27 cellular contexts compared by ENCODE assay signal in genomic region chr13:84049442-84049841, GRCh38.
"Had no signal": no experiment of that assay in that cellular context is flagged by ENCODE, and none has a peak within 500 bp of the region (broad histone marks: within the 10 kb centered on the region; RNA-seq: fewer than 3 reads in every experiment).

No MANE protein-coding gene starts in this region.

- ATAC-seq: effector memory CD8-positive, alpha-beta T cell; esophagus mucosa; gastrocnemius medialis; heart right ventricle; left cardiac atrium; left lung; left ventricle myocardium superior; lower lobe of right lung; mucosa of descending colon had no signal

- H3K4me1 Mint-ChIP-seq: endodermal cell, naive B cell had no signal

- H3K4me3 Mint-ChIP-seq: dendritic cell treated with granulocyte-macrophage colony-stimulating factor and Interleukin-4, amounts not matched to agents 40 ng/mL and 50 ng/mL, for 4 days; effector memory CD8-positive, alpha-beta T cell; endodermal cell; mesothelial cell of epicardium; naive B cell had no signal

- H3K4me1 ChIP-seq: esophagus squamous epithelium, gastrocnemius medialis, heart right ventricle, left lung, lower lobe of right lung had no signal

- H3K27me3 Mint-ChIP-seq: dendritic cell treated with granulocyte-macrophage colony-stimulating factor and Interleukin-4, amounts not matched to agents 40 ng/mL and 50 ng/mL, for 4 days; effector memory CD8-positive, alpha-beta T cell; naive B cell had no signal

- DNase-seq: cortex of kidney; effector CD8-positive, alpha-beta T cell; effector memory CD8-positive, alpha-beta T cell; endodermal cell; erythroblast; esophagus squamous epithelium; foreskin fibroblast; foreskin melanocyte; gastrocnemius medialis; glutamatergic neuron; head of caudate nucleus; heart right ventricle; hippocampal formation; left cardiac atrium; left lung; left ventricle myocardium superior; lower lobe of right lung; mesenchymal stem cell; mucosa of descending colon; naive B cell had no signal

- H3K9me3 ChIP-seq: esophagus squamous epithelium, gastrocnemius medialis, lower lobe of right lung had no signal

- H3K27ac Mint-ChIP-seq: dendritic cell treated with granulocyte-macrophage colony-stimulating factor and Interleukin-4, amounts not matched to agents 40 ng/mL and 50 ng/mL, for 4 days; effector memory CD8-positive, alpha-beta T cell; endodermal cell; mesothelial cell of epicardium; naive B cell had no signal

- H3K36me3 Mint-ChIP-seq: mesothelial cell of epicardium, naive B cell had no signal

- H3K27ac ChIP-seq: epithelial cell of prostate, esophagus squamous epithelium, gastrocnemius medialis, heart right ventricle, left lung, lower lobe of right lung had no signal

- H3K27me3 ChIP-seq: esophagus squamous epithelium, gastrocnemius medialis, heart right ventricle, left lung had no signal

- H3K4me3 ChIP-seq: esophagus squamous epithelium, gastrocnemius medialis, heart right ventricle, left lung, lower lobe of right lung, mucosa of descending colon had no signal

- FAIRE-seq: endometrium, islet of Langerhans, keratinocyte had no signal

- H3K36me3 ChIP-seq: esophagus squamous epithelium, gastrocnemius medialis, heart right ventricle, left lung, lower lobe of right lung had no signal

- H3K9me3 Mint-ChIP-seq: effector memory CD8-positive, alpha-beta T cell; endodermal cell had no signal
